In the genomic region with DNA sequence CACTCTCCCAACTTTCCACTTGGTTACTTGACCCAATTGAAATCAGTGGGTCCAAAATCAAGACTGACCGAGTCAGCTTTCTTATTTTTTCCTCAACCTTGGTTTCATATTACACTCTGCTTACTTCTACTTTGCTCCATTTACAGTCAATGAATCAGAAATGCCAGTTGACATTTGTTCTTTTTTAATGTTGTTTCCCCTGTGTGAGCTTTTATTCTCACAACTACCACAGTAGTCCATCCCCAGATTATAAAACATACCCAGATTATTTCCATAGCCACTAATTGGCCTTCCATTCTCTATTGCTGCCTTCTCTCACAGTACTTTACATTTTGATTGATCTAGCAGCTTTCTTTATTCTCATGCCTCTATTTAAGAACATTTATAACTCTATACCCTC, we compare ENCODE assay signal across 20 cellular contexts. TPM values are rescaled to one million over a fixed set of nuclear protein-coding genes. Genes with fewer than 3 reads are reported as not detected.
"Had no signal": no experiment of that assay in that cellular context is flagged by ENCODE, and none has a peak within 500 bp of the region (broad histone marks: within the 10 kb centered on the region; RNA-seq: fewer than 3 reads in every experiment).

No MANE protein-coding gene starts in this region.

- H3K27me3 ChIP-seq: heart right ventricle, tibial artery had no signal

- H3K4me1 Mint-ChIP-seq: immature natural killer cell, natural killer cell had no signal

- H3K36me3 Mint-ChIP-seq: natural killer cell had no signal

- H3K9me3 ChIP-seq: heart right ventricle, tibial artery had no signal

- DNase-seq: activated CD4-positive, alpha-beta T cell treated with anti-CD3 and anti-CD28 coated beads, Interleukin-2, amount 50 U/mL, for 1 hour; activated CD4-positive, CD25-positive, alpha-beta regulatory T cell treated with anti-CD3 and anti-CD28 coated beads, Interleukin-2, amount 50 U/mL, for 72 hours; activated CD8-positive, alpha-beta memory T cell treated with anti-CD3 and anti-CD28 coated beads, Interleukin-2, amount 50 U/mL, for 4 hours; activated naive CD4-positive, alpha-beta T cell treated with anti-CD3 and anti-CD28 coated beads for 36 hours; activated T-cell treated with anti-CD3 and anti-CD28 coated beads, Interleukin-2, amount 50 U/mL, for 4 hours; anterior cingulate cortex; cortex of kidney; heart right ventricle; immature natural killer cell; mesendoderm; natural killer cell; nucleus accumbens; stimulated activated CD4-positive, alpha-beta T cell treated with anti-CD3 and anti-CD28 coated beads, Interleukin-12 subunit alpha, Interleukin-12 subunit beta, amount 100 ng/mL, for 4 hours; stimulated activated CD4-positive, alpha-beta T cell treated with anti-CD3 and anti-CD28 coated beads, Interleukin-2, amount 100 ng/mL, for 24 hours; stimulated activated naive CD8-positive, alpha-beta T cell treated with anti-CD3 and anti-CD28 coated beads, Interleukin-15, Interleukin-2, amounts not matched to agents 100 U/mL and 50 U/mL, for 24 hours; substantia nigra; tibial artery had no signal

- H3K27ac Mint-ChIP-seq: activated naive CD4-positive, alpha-beta T cell treated with anti-CD3 and anti-CD28 coated beads for 36 hours; immature natural killer cell; natural killer cell; progenitor cell of endocrine pancreas had no signal

- H3K4me3 Mint-ChIP-seq: activated naive CD4-positive, alpha-beta T cell treated with anti-CD3 and anti-CD28 coated beads for 36 hours; activated T-cell treated with anti-CD3 and anti-CD28 coated beads, Interleukin-2, amount 50 U/mL, for 4 hours; immature natural killer cell; natural killer cell had no signal

- H3K27me3 Mint-ChIP-seq: progenitor cell of endocrine pancreas had no signal

- ATAC-seq: activated T-cell treated with anti-CD3 and anti-CD28 coated beads, Interleukin-2, amount 50 U/mL, for 4 hours; heart right ventricle; natural killer cell; stimulated activated naive CD8-positive, alpha-beta T cell treated with anti-CD3 and anti-CD28 coated beads, Interleukin-15, Interleukin-2, amounts not matched to agents 100 U/mL and 50 U/mL, for 24 hours had no signal

- H3K27ac ChIP-seq: heart right ventricle, tibial artery, VCaP had no signal

- H3K9me3 Mint-ChIP-seq: activated naive CD4-positive, alpha-beta T cell treated with anti-CD3 and anti-CD28 coated beads for 36 hours; activated T-cell treated with anti-CD3 and anti-CD28 coated beads, Interleukin-2, amount 50 U/mL, for 4 hours; immature natural killer cell; natural killer cell had no signal

- H3K4me3 ChIP-seq: heart right ventricle, tibial artery had no signal

- H3K36me3 ChIP-seq: tibial artery had no signal

- H3K4me1 ChIP-seq: heart right ventricle, tibial artery had no signal

RNA-seq across cellular contexts. Expression of a gene that starts 50.1 kb away (rescaled TPM):
- total RNA-seq: natural killer cell; T-helper 1 cell treated with Interleukin-12 subunit alpha and Interleukin-12 subunit beta and Interleukin-4 antibody, amounts not matched to agents 30 ng/mL and 1 ng/mL, for 36 hours had no signal
- polyA plus RNA-seq: immature natural killer cell had no signal
